ENCODE assay signal across 23 cellular contexts in the genomic region with DNA sequence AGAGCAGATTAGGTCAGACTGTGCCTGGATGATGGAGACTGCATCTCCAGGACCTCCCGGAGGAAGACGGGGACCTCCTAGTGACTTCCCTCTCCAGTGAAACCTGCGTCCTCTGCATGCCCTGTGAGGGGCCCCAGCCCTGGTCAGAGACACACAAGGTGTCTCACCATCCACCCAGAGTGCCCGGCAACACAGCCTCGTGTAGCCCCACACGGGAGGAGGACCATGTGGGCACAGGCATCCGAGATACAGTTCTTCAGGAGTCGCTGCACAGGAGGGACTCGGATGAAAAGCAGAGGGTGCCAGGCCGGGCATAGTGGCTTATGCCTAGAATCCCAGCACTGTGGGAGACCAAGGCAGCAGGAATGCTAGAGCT.
DNase-seq lines count a peak whose midpoint lies in the region; ATAC-seq and TF ChIP-seq lines count a peak whose summit lies in the region.
"Had no signal": no experiment of that assay in that cellular context is flagged by ENCODE, and none has a peak within 500 bp of the region (broad histone marks: within the 10 kb centered on the region; RNA-seq: fewer than 3 reads in every experiment).

No MANE protein-coding gene starts in this region.

- intact Hi-C loops in left lung (cut with DNase I): no loop called here
- intact Hi-C loops in sciatic nerve (cut with DNase I): no loop called here

- H3K4me1 ChIP-seq in left lung: no peaks in the 10 kb centered on the region
- H3K4me1 ChIP-seq: Caco-2 had no signal

- no peaks in the 10 kb centered on the region for H3K9me3 ChIP-seq in left lung
- H3K9me3 ChIP-seq: Caco-2 had no signal

- H3K27ac ChIP-seq in left lung: no peak overlapping the region
- H3K27ac ChIP-seq: 22Rv1, C4-2B, KMS-11 had no signal

- H3K4me3 ChIP-seq in H7 (ENCODE audit: insufficient read depth, low read depth, low read length) (no peak overlapping the region), left lung (no peak overlapping the region)

- no peak for TF ChIP-seq CTCF in left lung (IDR thresholded peaks at IDR 0.05)

- H3K36me3 ChIP-seq in H7 (replicated peaks; ENCODE audit: control insufficient read depth, insufficient read depth, low read length) (no peaks in the 10 kb centered on the region; the same call in 1 of the 2 replicates), left lung (peaks cover 0 to 12% of the 10 kb centered on the region in 2 donors)

- DNase-seq in activated CD8-positive, alpha-beta memory T cell treated with anti-CD3 and anti-CD28 coated beads, Interleukin-2, amount 50 U/mL, for 48 hours: peak; percentile 35
- no peak for DNase-seq in activated CD8-positive, alpha-beta memory T cell treated with anti-CD3 and anti-CD28 coated beads for 24 hours
- DNase-seq in H7 (peak; percentile 33), left lung (peak; percentile 15 to 50), sciatic nerve (ENCODE audit: low spot score) (peak; percentile 23), ureter (ENCODE audit: low spot score) (no peak), UCSD-AML1 (lab: John Stamatoyannopoulos, UW; ENCODE audit: unreplicated experiment) (no peak)
- DNase-seq: CD8-positive, alpha-beta T cell; MM.1S; NCI-H1048; NCI-H1417; NCI-H1694; NCI-H2029 treated with DMSO at 0.1 percent for 48 hours; NCI-H2227 treated with DMSO at 0.1 percent for 48 hours; NCI-H69; RPMI8226; SHP77 treated with DMSO at 0.1 percent for 48 hours had no signal

- H3K27me3 ChIP-seq in H7 (ENCODE audit: control insufficient read depth, insufficient read depth, low read length): no peaks in the 10 kb centered on the region
- H3K27me3 ChIP-seq in left lung: no peaks in the 10 kb centered on the region

- no peak for ATAC-seq in left lung
- no peak for ATAC-seq in sciatic nerve
- ATAC-seq in GM19452 (IDR thresholded peaks at IDR 0.05; ENCODE audit: unreplicated experiment): no peak
- ATAC-seq: CD8-positive, alpha-beta T cell; HCT116 had no signal

Comparison
In these comparisons a context has a peak if more than half of its experiments do, and no peak if none do; other contexts are left out.
1. DNase-seq: peak in activated CD8-positive, alpha-beta memory T cell treated with anti-CD3 and anti-CD28 coated beads, Interleukin-2, amount 50 U/mL, for 48 hours (single experiment), H7 (single experiment), left lung (2 of 2) and sciatic nerve (single experiment); none in activated CD8-positive, alpha-beta memory T cell treated with anti-CD3 and anti-CD28 coated beads for 24 hours (single experiment), ureter (single experiment) and UCSD-AML1 (single experiment).